Comparison of ENCODE assay signal across 12 cellular contexts in the genomic region with DNA sequence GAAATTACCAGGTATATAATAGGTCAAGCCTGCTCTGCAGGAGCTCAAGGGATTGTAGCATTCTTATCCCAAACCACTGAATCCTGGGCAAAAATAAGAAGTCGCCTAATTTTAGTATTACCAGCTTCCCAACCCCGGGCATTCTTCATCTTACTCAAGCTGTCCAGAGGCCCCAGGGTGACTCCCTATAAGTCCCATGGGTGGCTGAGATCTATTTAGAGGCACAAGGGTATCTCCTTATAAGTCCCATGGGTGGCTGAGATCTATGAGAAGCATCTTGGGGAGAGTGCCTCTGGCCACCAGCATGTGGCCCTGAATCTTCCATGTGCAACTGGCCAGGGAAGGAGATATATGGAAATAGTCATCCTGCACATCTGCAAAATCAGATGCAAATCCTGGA. TPM values are rescaled to one million over a fixed set of nuclear protein-coding genes. Genes with fewer than 3 reads are reported as not detected.
DNase-seq lines count a peak whose midpoint lies in the region; TF ChIP-seq lines count a peak whose summit lies in the region.
"Had no signal": no experiment of that assay in that cellular context is flagged by ENCODE, and none has a peak within 500 bp of the region (broad histone marks: within the 10 kb centered on the region; RNA-seq: fewer than 3 reads in every experiment).

No MANE protein-coding gene starts in this region.

- H3K9me3 ChIP-seq in Loucy (ENCODE audit: insufficient read depth, low read depth, low read length) (no peaks in the 10 kb centered on the region), A673 (ENCODE audit: low read depth, low read length, poor library complexity, severe bottlenecking) (no peaks in the 10 kb centered on the region)
- H3K9me3 ChIP-seq: mucosa of descending colon, thoracic aorta had no signal

- DNase-seq in activated T-helper 1 cell treated with anti-CD3 and anti-CD28 coated beads, Interleukin-12 subunit alpha, Interleukin-12 subunit beta, Interleukin-2, Interleukin-4 antibody, amounts not matched to agents 30 ng/mL and 10 ng/mL and 1 ng/mL, durations not matched to agents 14 hours and 24 hours and 36 hours (ENCODE audit: low spot score): no peak
- DNase-seq in DMS114 treated with DMSO at 0.1 percent for 48 hours (lab: John Stamatoyannopoulos, UW; ENCODE audit: unreplicated experiment) (no peak), NCI-H1417 treated with DMSO at 0.1 percent for 48 hours (lab: John Stamatoyannopoulos, UW) (no peak), A673 (ENCODE audit: low spot score) (no peak)
- DNase-seq: mucosa of descending colon had no signal

- H3K36me3 ChIP-seq in Loucy (ENCODE audit: insufficient read depth, low read length) (no peaks in the 10 kb centered on the region), A673 (ENCODE audit: insufficient read depth, low read length, poor library complexity, severe bottlenecking) (no peaks in the 10 kb centered on the region)
- H3K36me3 ChIP-seq: thoracic aorta had no signal

- peak overlapping the region; percentile 82 for H3K4me2 ChIP-seq in Loucy (ENCODE audit: low read depth, low read length, poor library complexity, severe bottlenecking)

- H3K27me3 Mint-ChIP-seq in activated T-helper 1 cell treated with anti-CD3 and anti-CD28 coated beads, Interleukin-12 subunit alpha, Interleukin-12 subunit beta, Interleukin-2, Interleukin-4 antibody, amounts not matched to agents 30 ng/mL and 10 ng/mL and 1 ng/mL, durations not matched to agents 14 hours and 24 hours and 36 hours (ENCODE audit: insufficient read depth): peaks cover 2% of the 10 kb centered on the region

- H3K4me3 ChIP-seq in GM12875 (ENCODE audit: low read depth, low read length) (peak overlapping the region; percentile 26), Loucy (ENCODE audit: low read length, poor library complexity, severe bottlenecking) (peak overlapping the region; percentile 70), skin epidermis (no peak overlapping the region), A673 (ENCODE audit: low read depth, low read length, poor library complexity, severe bottlenecking) (no peak overlapping the region)
- H3K4me3 ChIP-seq: mucosa of descending colon, thoracic aorta had no signal

- H3K79me2 ChIP-seq in Loucy (ENCODE audit: insufficient read depth, low read length): peaks cover 57% of the 10 kb centered on the region

- peak overlapping the region; percentile 99 for H3K27ac Mint-ChIP-seq in activated T-helper 1 cell treated with anti-CD3 and anti-CD28 coated beads, Interleukin-12 subunit alpha, Interleukin-12 subunit beta, Interleukin-2, Interleukin-4 antibody, amounts not matched to agents 30 ng/mL and 10 ng/mL and 1 ng/mL, durations not matched to agents 14 hours and 24 hours and 36 hours

- CTCF ChIA-PET in A673 (lab: Charles Lee): interaction anchor here (0.6 kb wide), 1 partner anchor 205 kb away, joined by 3 read pairs; no protein-coding TSS in a partner anchor

- peaks cover 12% of the 10 kb centered on the region for H3K36me3 Mint-ChIP-seq in activated T-helper 1 cell treated with anti-CD3 and anti-CD28 coated beads, Interleukin-12 subunit alpha, Interleukin-12 subunit beta, Interleukin-2, Interleukin-4 antibody, amounts not matched to agents 30 ng/mL and 10 ng/mL and 1 ng/mL, durations not matched to agents 14 hours and 24 hours and 36 hours (ENCODE audit: low read depth)

- POLR2A ChIA-PET in A673 (lab: Charles Lee; ENCODE audit: low non-redundant PET): no interaction called here

- H2AFZ ChIP-seq in Loucy (ENCODE audit: low read length): no peak overlapping the region

- intact Hi-C loops in activated T-helper 1 cell treated with anti-CD3 and anti-CD28 coated beads, Interleukin-12 subunit alpha, Interleukin-12 subunit beta, Interleukin-2, Interleukin-4 antibody, amounts not matched to agents 30 ng/mL and 10 ng/mL and 1 ng/mL, durations not matched to agents 14 hours and 24 hours and 36 hours (cut with micrococcal nuclease): loop anchor here (1.0 to 10.0 kb wide), 18 partner anchors 24 to 1885 kb away; partner anchors contain the start of genes BRAF, CASP2, GSTK1 and SSBP1
- intact Hi-C loops in A673 (cut with micrococcal nuclease; ENCODE audit: unreplicated experiment): no loop called here

- peak overlapping the region; percentile 97 for H3K9ac ChIP-seq in Loucy (ENCODE audit: low read depth, low read length, poor library complexity, severe bottlenecking)

- H3K4me1 Mint-ChIP-seq in activated T-helper 1 cell treated with anti-CD3 and anti-CD28 coated beads, Interleukin-12 subunit alpha, Interleukin-12 subunit beta, Interleukin-2, Interleukin-4 antibody, amounts not matched to agents 30 ng/mL and 10 ng/mL and 1 ng/mL, durations not matched to agents 14 hours and 24 hours and 36 hours (ENCODE audit: low read depth): peaks cover 96% of the 10 kb centered on the region

- H3K4me1 ChIP-seq in Loucy (ENCODE audit: insufficient read depth, low read length, poor library complexity, severe bottlenecking): peaks cover 93% of the 10 kb centered on the region
- no peaks in the 10 kb centered on the region for H3K4me1 ChIP-seq in A673 (ENCODE audit: insufficient read depth, low read length, poor library complexity, severe bottlenecking)

- TF ChIP-seq CTCF in GM12875 (IDR thresholded peaks at IDR 0.05; ENCODE audit: borderline replicate concordance, insufficient read depth, low read depth, low read length) (no peak), Loucy (conservative IDR thresholded peaks at IDR 0.05; ENCODE audit: low read length) (no peak), A673 (conservative IDR thresholded peaks at IDR 0.05; ENCODE audit: low read depth, low read length) (no peak)

- no peaks in the 10 kb centered on the region for H4K20me1 ChIP-seq in Loucy (ENCODE audit: insufficient read depth, low read length, poor library complexity, severe bottlenecking)

- H3F3A ChIP-seq in Loucy (ENCODE audit: low read depth): peaks cover 31% of the 10 kb centered on the region

- H3K9me3 Mint-ChIP-seq in activated T-helper 1 cell treated with anti-CD3 and anti-CD28 coated beads, Interleukin-12 subunit alpha, Interleukin-12 subunit beta, Interleukin-2, Interleukin-4 antibody, amounts not matched to agents 30 ng/mL and 10 ng/mL and 1 ng/mL, durations not matched to agents 14 hours and 24 hours and 36 hours: no peaks in the 10 kb centered on the region

- no peaks in the 10 kb centered on the region for H3K27me3 ChIP-seq in Loucy (ENCODE audit: insufficient read depth, low read length, poor library complexity, severe bottlenecking)
- H3K27me3 ChIP-seq in A673 (replicated peaks; ENCODE audit: insufficient read depth, low read depth, low read length, poor library complexity): peaks cover 39% of the 10 kb centered on the region

- no TSS peak for BruUV-seq in A673 (replicated peaks; lab: Mats Ljungman, UMichigan)

- peak overlapping the region; percentile 79 for H3K4me3 Mint-ChIP-seq in activated T-helper 1 cell treated with anti-CD3 and anti-CD28 coated beads, Interleukin-12 subunit alpha, Interleukin-12 subunit beta, Interleukin-2, Interleukin-4 antibody, amounts not matched to agents 30 ng/mL and 10 ng/mL and 1 ng/mL, durations not matched to agents 14 hours and 24 hours and 36 hours

- H3K9me2 ChIP-seq in Loucy (replicated peaks; ENCODE audit: low read depth, low read length): no peaks in the 10 kb centered on the region

- H3K27ac ChIP-seq in skin epidermis (peak overlapping the region in 15 of 21 experiments; percentile 18 to 99 (median 68)), A673 (ENCODE audit: low read depth, low read length, poor library complexity, severe bottlenecking) (no peak overlapping the region)
- H3K27ac ChIP-seq: thoracic aorta had no signal

RNA-seq across cellular contexts. Expression of gene PRSS2, which starts 38.9 kb away (rescaled TPM):
- total RNA-seq in activated T-helper 1 cell treated with anti-CD3 and anti-CD28 coated beads, Interleukin-12 subunit alpha, Interleukin-12 subunit beta, Interleukin-2, Interleukin-4 antibody, amounts not matched to agents 30 ng/mL and 10 ng/mL and 1 ng/mL, durations not matched to agents 14 hours and 24 hours and 36 hours: not detected in 2 replicates
- total RNA-seq in A673 (2021): not detected in 2 replicates
- total RNA-seq: chondrocyte, LHCN-M2, mucosa of descending colon, renal cortical epithelial cell had no signal

RNA-seq across cellular contexts. Expression of gene EPHB6, which starts 45.2 kb away (rescaled TPM):
- 5.6 and 6.0 TPM in 2 replicates for total RNA-seq in activated T-helper 1 cell treated with anti-CD3 and anti-CD28 coated beads, Interleukin-12 subunit alpha, Interleukin-12 subunit beta, Interleukin-2, Interleukin-4 antibody, amounts not matched to agents 30 ng/mL and 10 ng/mL and 1 ng/mL, durations not matched to agents 14 hours and 24 hours and 36 hours
- 0.22 and 0.49 TPM in 2 replicates for total RNA-seq in A673 (2021)

Comparison
In these comparisons a context has a peak if more than half of its experiments do, and no peak if none do; other contexts are left out.
1. H3K4me3 ChIP-seq: peak in GM12875 (single experiment) and Loucy (single experiment); none in skin epidermis (0 of 7) and A673 (single experiment).